In genomic region chr9:37197158-37198033, GRCh38 we compare ENCODE assay signal across 8 cellular contexts.
DNase-seq lines count a peak whose midpoint lies in the region; ATAC-seq, FAIRE-seq and TF ChIP-seq lines count a peak whose summit lies in the region.

No MANE protein-coding gene starts in this region.

- H3K4me2 ChIP-seq in keratinocyte (ENCODE audit: control insufficient read depth, extremely low read depth, insufficient read depth, low read depth, low read length) = peak overlapping the region; percentile 11

- H3K79me2 ChIP-seq in keratinocyte (ENCODE audit: control insufficient read depth, insufficient read depth, low read length) = no peaks in the 10 kb centered on the region

- FAIRE-seq in keratinocyte (lab: Jason Lieb, UNC) = peak; percentile 48

- H3K4me1 Mint-ChIP-seq in MCF 10A (ENCODE audit: insufficient read depth, unreplicated experiment) = peaks cover 41% of the 10 kb centered on the region
- peaks cover 38 to 49% (median 43%) of the 10 kb centered on the region in 4 donors for H3K4me1 Mint-ChIP-seq in CD4-positive, alpha-beta memory T cell

- H3K27ac ChIP-seq in breast epithelium (no peak overlapping the region), keratinocyte (ENCODE audit: control insufficient read depth, insufficient read depth, low read length) (peak overlapping the region; percentile 81), tibial nerve (no peak overlapping the region)
- no peak overlapping the region for H3K27ac ChIP-seq in CD4-positive, alpha-beta memory T cell (ENCODE audit: low read depth, low read length)

- H3K9me3 Mint-ChIP-seq in MCF 10A (ENCODE audit: unreplicated experiment) = no peaks in the 10 kb centered on the region
- peaks cover 0 to 2% (median 0%) of the 10 kb centered on the region in 8 donors for H3K9me3 Mint-ChIP-seq in CD4-positive, alpha-beta memory T cell

- dilution Hi-C loops in keratinocyte (cut with MboI; ENCODE audit: extremely low pct_ligation_motif_present, low sequenced_read_pairs) = no loop called here

- H3K27ac Mint-ChIP-seq in MCF 10A (ENCODE audit: low read depth, unreplicated experiment) = peak overlapping the region; percentile 67
- H3K27ac Mint-ChIP-seq in CD4-positive, alpha-beta memory T cell = peak overlapping the region in 2 of 7 donors; percentile 56 to 58

- H3K4me3 ChIP-seq in breast epithelium = no peak overlapping the region
- no peak overlapping the region for H3K4me3 ChIP-seq in keratinocyte (ENCODE audit: control insufficient read depth in 2 of 3, extremely low read depth in 1 of 3, insufficient read depth in 2 of 3, low read depth in 1 of 3, low read length in 3 of 3)
- H3K4me3 ChIP-seq in tibial nerve = no peak overlapping the region
- no peak overlapping the region for H3K4me3 ChIP-seq in CD4-positive, alpha-beta memory T cell (ENCODE audit: low read length in 2 of 2)

- peak overlapping the region; percentile 38 for H3K9ac ChIP-seq in keratinocyte (ENCODE audit: control insufficient read depth, extremely low read depth, insufficient read depth, low read length)

- H4K20me1 ChIP-seq in keratinocyte (ENCODE audit: control insufficient read depth, extremely low read depth, insufficient read depth, low read length) = no peaks in the 10 kb centered on the region

- CTCF ChIA-PET in MCF 10A (lab: Yijun Ruan, JAX) = interaction anchor here (1.0 kb wide), 1 partner anchor 64 kb away, joined by 4 read pairs; no protein-coding TSS in a partner anchor
- CTCF ChIA-PET in CD4-positive, alpha-beta memory T cell (lab: Charles Lee; ENCODE audit: partially characterized antibody) = no interaction called here

- no peaks in the 10 kb centered on the region for H3K27me3 ChIP-seq in breast epithelium
- no peaks in the 10 kb centered on the region for H3K27me3 ChIP-seq in keratinocyte (ENCODE audit: control insufficient read depth, extremely low read depth, insufficient read depth, low read length)
- no peaks in the 10 kb centered on the region for H3K27me3 ChIP-seq in tibial nerve
- H3K27me3 ChIP-seq in CD4-positive, alpha-beta memory T cell (ENCODE audit: insufficient read depth, low read length) = no peaks in the 10 kb centered on the region

- TF ChIP-seq CTCF in MCF 10A (IDR thresholded peaks at IDR 0.05; ENCODE audit: unreplicated experiment) (no peak), breast epithelium (IDR thresholded peaks at IDR 0.05) (no peak), keratinocyte (optimal IDR thresholded peaks at IDR 0.05 in 1 of 3, IDR thresholded peaks at IDR 0.05 in 1 of 3, conservative IDR thresholded peaks at IDR 0.05 in 1 of 3; ENCODE audit: extremely low read depth in 1 of 3, insufficient read depth in 2 of 3, low read length in 3 of 3) (no peak), tibial nerve (IDR thresholded peaks at IDR 0.05) (no peak)

- H3K4me1 ChIP-seq in breast epithelium (no peaks in the 10 kb centered on the region), keratinocyte (ENCODE audit: control insufficient read depth, extremely low read depth, insufficient read depth, low read length) (peaks cover 26% of the 10 kb centered on the region), tibial nerve (peaks cover 0 to 10% (median 0%) of the 10 kb centered on the region in 4 donors)
- H3K4me1 ChIP-seq in CD4-positive, alpha-beta memory T cell (ENCODE audit: insufficient read depth, low read length) = peaks cover 34% of the 10 kb centered on the region

- WGBS in tibial nerve, 2 donors = 47 to 54% methylated on average over 4 of the region's 4 CpGs

- intact Hi-C loops in MCF 10A (cut with micrococcal nuclease) (no loop called here), breast epithelium (cut with DNase I; ENCODE audit: low total_unique reads) (no loop called here)
- intact Hi-C loops in CD4-positive, alpha-beta memory T cell (cut with micrococcal nuclease) = no loop called here

- no peaks in the 10 kb centered on the region for H3K9me3 ChIP-seq in breast epithelium
- no peaks in the 10 kb centered on the region for H3K9me3 ChIP-seq in keratinocyte (ENCODE audit: control insufficient read depth, low read depth, low read length)
- H3K9me3 ChIP-seq in tibial nerve = no peaks in the 10 kb centered on the region
- no peaks in the 10 kb centered on the region for H3K9me3 ChIP-seq in CD4-positive, alpha-beta memory T cell (ENCODE audit: control insufficient read depth in 1 of 2, low read length in 2 of 2)

- no peaks in the 10 kb centered on the region for H3K27me3 Mint-ChIP-seq in MCF 10A (ENCODE audit: insufficient read depth, unreplicated experiment)
- H3K27me3 Mint-ChIP-seq in CD4-positive, alpha-beta memory T cell = no peaks in the 10 kb centered on the region

- ATAC-seq in HG03442 (IDR thresholded peaks at IDR 0.05; ENCODE audit: unreplicated experiment) = peak; percentile 64

- H3K36me3 ChIP-seq in breast epithelium (no peaks in the 10 kb centered on the region), keratinocyte (ENCODE audit: control insufficient read depth in 2 of 2, extremely low read depth in 1 of 2, insufficient read depth in 2 of 2, low read length in 2 of 2) (no peaks in the 10 kb centered on the region), tibial nerve (peaks cover 0 to 5% (median 0%) of the 10 kb centered on the region in 3 donors)
- H3K36me3 ChIP-seq in CD4-positive, alpha-beta memory T cell (ENCODE audit: insufficient read depth, low read length) = no peaks in the 10 kb centered on the region

- no peaks in the 10 kb centered on the region for H3K9me1 ChIP-seq in keratinocyte (ENCODE audit: control insufficient read depth, extremely low read depth, insufficient read depth, low read length)

- peaks cover 18% of the 10 kb centered on the region for H3K36me3 Mint-ChIP-seq in MCF 10A (ENCODE audit: insufficient read depth, unreplicated experiment)
- peaks cover 11 to 20% of the 10 kb centered on the region in 2 donors for H3K36me3 Mint-ChIP-seq in CD4-positive, alpha-beta memory T cell

- no peak for TF ChIP-seq POLR2A in breast epithelium (IDR thresholded peaks at IDR 0.05)
- no peak for TF ChIP-seq POLR2A in tibial nerve (IDR thresholded peaks at IDR 0.05)

- peak overlapping the region; percentile 4 for H3K4me3 Mint-ChIP-seq in MCF 10A (ENCODE audit: unreplicated experiment)
- peak overlapping the region in 1 of 8 donors; percentile 17 for H3K4me3 Mint-ChIP-seq in CD4-positive, alpha-beta memory T cell

- BruUV-seq in MCF 10A (replicated peaks; lab: Mats Ljungman, UMichigan) = TSS peak; percentile 72

- no peak for TF ChIP-seq EP300 in tibial nerve (IDR thresholded peaks at IDR 0.05)

- POLR2A ChIA-PET in MCF 10A (lab: Yijun Ruan, JAX) = interaction anchor here (0.7 to 1.6 kb wide), 3 partner anchors 18 to 83 kb away, joined by 3 to 6 read pairs (median 3); no protein-coding TSS in a partner anchor
- POLR2A ChIA-PET in CD4-positive, alpha-beta memory T cell (lab: Charles Lee; ENCODE audit: partially characterized antibody) = interaction anchor here (0.5 to 1.4 kb wide), 3 partner anchors 16 to 106 kb away, joined by 3 read pairs; partner anchors contain the start of gene ZCCHC7

- no peak overlapping the region for H2AFZ ChIP-seq in keratinocyte (ENCODE audit: control insufficient read depth, low read length)

- DNase-seq in MCF 10A (ENCODE audit: unreplicated experiment) = peak; percentile 33
- no peak for DNase-seq in breast epithelium (ENCODE audit: low spot score in 2 of 2)
- DNase-seq in SK-N-DZ (ENCODE audit: low spot score) = peak; percentile 72
- DNase-seq in keratinocyte (ENCODE audit: low read depth, low spot score) = no peak
- DNase-seq in tibial nerve (ENCODE audit: low spot score in 2 of 2) = no peak
- DNase-seq in CD4-positive, alpha-beta memory T cell = no peak
- no peak for DNase-seq in kidney glomerular epithelial cell (lab: John Stamatoyannopoulos, UW)

Comparison
In these comparisons a context has a peak if more than half of its experiments do, and no peak if none do; other contexts are left out.
1. DNase-seq: peak in MCF 10A (single experiment) and SK-N-DZ (single experiment); none in breast epithelium (0 of 2), keratinocyte (single experiment), tibial nerve (0 of 2), CD4-positive, alpha-beta memory T cell (0 of 5) and kidney glomerular epithelial cell (single experiment).